ENCODE assay signal across 32 cellular contexts in the genomic region with DNA sequence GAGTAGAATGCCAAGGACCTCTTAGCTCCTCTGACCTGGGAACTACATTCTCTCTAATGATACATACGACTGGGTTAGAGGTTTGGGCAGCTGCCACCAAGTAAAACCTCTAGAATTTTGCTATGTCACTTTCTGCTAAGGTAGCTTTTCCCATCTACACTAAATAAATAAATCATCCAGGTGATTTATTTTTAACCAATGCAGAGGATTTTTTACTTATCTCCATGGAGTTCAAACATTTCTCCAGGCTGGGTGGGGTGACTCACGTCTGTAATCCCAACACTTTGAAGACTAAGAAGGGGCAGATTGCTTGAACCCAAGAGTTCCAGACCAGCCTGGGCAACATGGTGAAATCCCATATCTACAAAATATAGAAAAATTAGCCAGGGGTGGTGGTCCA. TPM values are rescaled to one million over a fixed set of nuclear protein-coding genes. Genes with fewer than 3 reads are reported as not detected.
DNase-seq lines count a peak whose midpoint lies in the region; ATAC-seq, FAIRE-seq and TF ChIP-seq lines count a peak whose summit lies in the region.
"Had no signal": no experiment of that assay in that cellular context is flagged by ENCODE, and none has a peak within 500 bp of the region (broad histone marks: within the 10 kb centered on the region; RNA-seq: fewer than 3 reads in every experiment).

No MANE protein-coding gene starts in this region.

- CTCF ChIA-PET in HepG2 (lab: Yijun Ruan, JAX; ENCODE audit: low intra/inter-chr PET ratio, low total read pairs): interaction anchor here (0.9 kb wide), 1 partner anchor 78 kb away, joined by 5 read pairs; no protein-coding TSS in a partner anchor
- CTCF ChIA-PET in Caco-2 (lab: Charles Lee): interaction anchor here (0.6 to 6.5 kb wide), 8 partner anchors 9 to 253 kb away, joined by 3 to 110 read pairs (median 4); a partner anchor contains a TSS

- H3K4me3 ChIP-seq in HepG2 (replicated peaks in 1 of 3; ENCODE audit: insufficient read depth in 1 of 3, low read depth in 2 of 3, low read length in 3 of 3) (no peak overlapping the region), right lobe of liver (no peak overlapping the region), Caco-2 (ENCODE audit: low read depth, low read length) (no peak overlapping the region)
- H3K4me3 ChIP-seq: BLaER1, GM12878 had no signal

- H3K9me3 Mint-ChIP-seq in Caco-2 (ENCODE audit: unreplicated experiment) (no peaks in the 10 kb centered on the region), chondrocyte (ENCODE audit: low read depth) (no peaks in the 10 kb centered on the region)
- H3K9me3 Mint-ChIP-seq in activated naive CD4-positive, alpha-beta T cell treated with anti-CD3 and anti-CD28 coated beads, Interleukin-2, amount 50 U/mL, for 72 hours: no peaks in the 10 kb centered on the region
- H3K9me3 Mint-ChIP-seq: CD14-positive monocyte; CD4-positive, alpha-beta memory T cell; CD8-positive, alpha-beta memory T cell had no signal

- no peak overlapping the region for H3K4me2 ChIP-seq in HepG2 (ENCODE audit: low read depth, low read length)
- H3K4me2 ChIP-seq: BLaER1 had no signal

- H3K27me3 Mint-ChIP-seq in Caco-2 (ENCODE audit: insufficient read depth, unreplicated experiment) (no peaks in the 10 kb centered on the region), chondrocyte (ENCODE audit: low read depth) (peaks cover 22% of the 10 kb centered on the region)

- TF ChIP-seq EP300 in HepG2 (IDR thresholded peaks at IDR 0.05; ENCODE audit: low read depth in 2 of 2, low read length in 2 of 2) (no peak), HepG2 (CRISPR knock-in tag; IDR thresholded peaks at IDR 0.05; ENCODE audit: borderline replicate concordance) (no peak)

- TF ChIP-seq CTCF in HepG2 (CRISPR knock-in tag; IDR thresholded peaks at IDR 0.05) (no peak), right lobe of liver (IDR thresholded peaks at IDR 0.05) (no peak), Caco-2 (IDR thresholded peaks at IDR 0.05; ENCODE audit: insufficient read depth in 1 of 2, low read depth in 1 of 2, low read length in 1 of 2, severe bottlenecking in 1 of 2, unreplicated experiment in 1 of 2) (no peak), chondrocyte (IDR thresholded peaks at IDR 0.05) (no peak)

- TF ChIP-seq RAD21 in HepG2 (CRISPR knock-in tag; IDR thresholded peaks at IDR 0.05): no peak

- peaks cover 24% of the 10 kb centered on the region for H3K4me1 ChIP-seq in HepG2 (ENCODE audit: insufficient read depth, low read length)
- peaks cover 0 to 31% (median 9%) of the 10 kb centered on the region in 4 donors for H3K4me1 ChIP-seq in right lobe of liver
- H3K4me1 ChIP-seq in Caco-2: peaks cover 61% of the 10 kb centered on the region
- H3K4me1 ChIP-seq: BE2C, BLaER1 had no signal

- H3K36me3 ChIP-seq in HepG2 (replicated peaks in 1 of 2; ENCODE audit: control insufficient read depth in 1 of 2, insufficient read depth in 2 of 2, low read length in 2 of 2) (peaks cover 2 to 33% of the 10 kb centered on the region in 2 experiments; a peak in 4 of 5 replicates), right lobe of liver (peaks cover 0 to 52% (median 7%) of the 10 kb centered on the region in 4 donors), Caco-2 (ENCODE audit: control insufficient read depth, insufficient read depth, low read length) (no peaks in the 10 kb centered on the region; the same call in 1 of the 2 replicates)
- H3K36me3 ChIP-seq: BE2C, BLaER1 had no signal

- no peak overlapping the region for H3K27ac ChIP-seq in HepG2 (ENCODE audit: extremely low read length, insufficient read depth, low read length)
- H3K27ac ChIP-seq in right lobe of liver: no peak overlapping the region
- H3K27ac ChIP-seq: 22Rv1, BLaER1 had no signal

- no peaks in the 10 kb centered on the region for H3K27me3 ChIP-seq in HepG2 (ENCODE audit: control insufficient read depth in 1 of 2, insufficient read depth in 2 of 2, low read length in 2 of 2)
- H3K27me3 ChIP-seq in right lobe of liver: no peaks in the 10 kb centered on the region
- no peaks in the 10 kb centered on the region for H3K27me3 ChIP-seq in Caco-2 (replicated peaks; ENCODE audit: control insufficient read depth, insufficient read depth, low read length)
- H3K27me3 ChIP-seq: BE2C, BLaER1 had no signal

- FAIRE-seq in HepG2 (lab: Jason Lieb, UNC) (no peak), RCC 7860 (lab: Jason Lieb, UNC) (no peak)
- FAIRE-seq: A204.1, GM12878, GM12892, GM18507, GM19239 had no signal

- DNase-seq in HepG2 (ENCODE audit: low spot score) (no peak), right lobe of liver (no peak), Caco-2 (no peak), M059J (ENCODE audit: low read depth) (peak; percentile 60), RCC 7860 (ENCODE audit: low spot score) (peak; percentile 19), chondrocyte (ENCODE audit: low spot score) (no peak), NCI-H748 (lab: John Stamatoyannopoulos, UW; ENCODE audit: unreplicated experiment) (no peak)
- no peak for DNase-seq in activated naive CD4-positive, alpha-beta T cell treated with anti-CD3 and anti-CD28 coated beads, Interleukin-2, amount 50 U/mL, for 72 hours (ENCODE audit: low spot score in 2 of 2)
- DNase-seq: AML-193; BE2C; C1 segment of cervical spinal cord; CD4-positive, alpha-beta memory T cell; CD4-positive, CD25-positive, alpha-beta regulatory T cell; CD8-positive, alpha-beta memory T cell; COR-L47; DMS 273 treated with DMSO at 0.1 percent for 48 hours; DMS153; DMS53; DMS79; DND-41; EL; GDM1 had no signal

- in situ Hi-C loops in HepG2 (cut with HindIII; ENCODE audit: extremely low pct_ligation_motif_present, low pct_unique_long_range_greater_than_20kb): no loop called here

- intact Hi-C loops in HepG2 (cut with micrococcal nuclease; ENCODE audit: unreplicated experiment) (no loop called here), right lobe of liver (cut with DNase I) (loop anchor here in 1 of 2 donors (10.0 kb wide), 1 partner anchor 232 kb away; no protein-coding TSS in a partner anchor), Caco-2 (cut with micrococcal nuclease; ENCODE audit: unreplicated experiment) (no loop called here)

- H3K79me2 ChIP-seq in HepG2 (ENCODE audit: insufficient read depth, low read length): peaks cover 61% of the 10 kb centered on the region

- WGBS in HepG2 (ENCODE audit: low lambda C conversion rate): 89% methylated on average over 2 of the region's 2 CpGs
- 37% methylated on average over 2 of the region's 2 CpGs for WGBS in right lobe of liver (ENCODE audit: insufficient coverage, low coverage, low lambda C conversion rate, missing lambda C conversion rate)

- H3K36me3 Mint-ChIP-seq in Caco-2 (ENCODE audit: insufficient read depth, unreplicated experiment) (peaks cover 73% of the 10 kb centered on the region), chondrocyte (ENCODE audit: low read depth) (no peaks in the 10 kb centered on the region)
- no peaks in the 10 kb centered on the region for H3K36me3 Mint-ChIP-seq in activated naive CD4-positive, alpha-beta T cell treated with anti-CD3 and anti-CD28 coated beads, Interleukin-2, amount 50 U/mL, for 72 hours
- H3K36me3 Mint-ChIP-seq: CD14-positive monocyte; CD4-positive, alpha-beta memory T cell; CD4-positive, CD25-positive, alpha-beta regulatory T cell; CD8-positive, alpha-beta memory T cell had no signal

- H3K27ac Mint-ChIP-seq in Caco-2 (ENCODE audit: unreplicated experiment) (peak overlapping the region; percentile 50), chondrocyte (ENCODE audit: unreplicated experiment) (no peak overlapping the region)
- no peak overlapping the region for H3K27ac Mint-ChIP-seq in activated naive CD4-positive, alpha-beta T cell treated with anti-CD3 and anti-CD28 coated beads, Interleukin-2, amount 50 U/mL, for 72 hours
- H3K27ac Mint-ChIP-seq: CD14-positive monocyte; CD4-positive, alpha-beta memory T cell had no signal

- no peaks in the 10 kb centered on the region; the same call in 1 of the 2 replicates for H4K20me1 ChIP-seq in HepG2 (ENCODE audit: insufficient read depth, low read length)
- H4K20me1 ChIP-seq: BLaER1 had no signal

- H3K9me3 ChIP-seq in HepG2 (ENCODE audit: low read length) (no peaks in the 10 kb centered on the region), right lobe of liver (no peaks in the 10 kb centered on the region), Caco-2 (no peaks in the 10 kb centered on the region)
- H3K9me3 ChIP-seq: BE2C, BLaER1 had no signal

- H3K4me3 Mint-ChIP-seq in Caco-2 (ENCODE audit: unreplicated experiment) (no peak overlapping the region), chondrocyte (ENCODE audit: unreplicated experiment) (no peak overlapping the region)
- H3K4me3 Mint-ChIP-seq: CD14-positive monocyte; CD4-positive, alpha-beta memory T cell; CD4-positive, CD25-positive, alpha-beta regulatory T cell; CD8-positive, alpha-beta memory T cell had no signal

- no peak overlapping the region for H3K9ac ChIP-seq in HepG2 (ENCODE audit: insufficient read depth, low read depth, low read length)
- H3K9ac ChIP-seq: BLaER1 had no signal

- ATAC-seq in HepG2 (no peak), right lobe of liver (no peak)
- ATAC-seq in activated naive CD4-positive, alpha-beta T cell treated with anti-CD3 and anti-CD28 coated beads, Interleukin-2, amount 50 U/mL, for 72 hours: no peak
- ATAC-seq: GM12878 had no signal

- peaks cover 46% of the 10 kb centered on the region for H3K4me1 Mint-ChIP-seq in Caco-2 (ENCODE audit: low read depth, unreplicated experiment)
- no peaks in the 10 kb centered on the region for H3K4me1 Mint-ChIP-seq in chondrocyte (ENCODE audit: low read depth)
- H3K4me1 Mint-ChIP-seq: CD14-positive monocyte; CD8-positive, alpha-beta memory T cell had no signal

- TF ChIP-seq POLR2A in HepG2 (IDR thresholded peaks at IDR 0.05; ENCODE audit: insufficient read depth in 1 of 2, low read depth in 2 of 2, low read length in 2 of 2) (no peak), right lobe of liver (IDR thresholded peaks at IDR 0.05) (no peak)

- no peak overlapping the region for H2AFZ ChIP-seq in HepG2 (ENCODE audit: low read length)

- no TSS peak for BruUV-seq in HepG2 (replicated peaks; lab: Mats Ljungman, UMichigan)
- no TSS peak for BruUV-seq in Caco-2 (replicated peaks; lab: Mats Ljungman, UMichigan)

- POLR2A ChIA-PET in HepG2 (lab: Yijun Ruan, JAX): interaction anchor here (4.6 kb wide), 1 partner anchor 28 kb away, joined by 27 read pairs; no protein-coding TSS in a partner anchor
- POLR2A ChIA-PET in Caco-2 (lab: Charles Lee): interaction anchor here (0.7 kb wide), 1 partner anchor 27 kb away, joined by 3 read pairs; a partner anchor contains a TSS

RNA-seq across cellular contexts. Expression of a gene that starts 27.1 kb away (rescaled TPM):
- total RNA-seq in HepG2 (2016; rRNA removed; fragmentation: Illumina TruSeq; extraction: Trizol) (169 and 190 TPM in 2 replicates), right lobe of liver (100 to 1,000 TPM; 101 to 255 (median 157) TPM), Caco-2 (2022) (256 and 292 TPM in 2 replicates), chondrocyte (not detected in 3 replicates)
- total RNA-seq in HepG2 (2016; cell fraction: cytosol; rRNA removed; fragmentation: Illumina TruSeq; extraction: Trizol; ENCODE audit: low read depth): 29.0 and 32.3 TPM in 2 replicates
- 151 and 173 TPM in 2 replicates for total RNA-seq in HepG2 (2016; cell fraction: insoluble cytoplasmic fraction; rRNA removed; fragmentation: Illumina TruSeq; extraction: Trizol)
- 112 and 124 TPM in 2 replicates for total RNA-seq in HepG2 (2016; cell fraction: membrane; rRNA removed; fragmentation: Illumina TruSeq; extraction: Trizol)
- 102 and 116 TPM in 2 replicates for total RNA-seq in HepG2 (2016; cell fraction: nucleus; rRNA removed; fragmentation: Illumina TruSeq; extraction: Trizol)
- 80.9 and 112 TPM in 2 replicates for polyA plus RNA-seq in HepG2 (2011; rRNA removed)
- polyA plus RNA-seq in HepG2 (2011; cell fraction: cytosol; rRNA removed): 42.6 and 51.4 TPM in 2 replicates
- 155 and 166 TPM in 2 replicates for polyA plus RNA-seq in HepG2 (2011; cell fraction: nucleus; rRNA removed)
- 118 and 127 TPM in 2 replicates for polyA plus RNA-seq in HepG2 (2012)
- 15.4 and 16.4 TPM in 2 replicates for polyA plus RNA-seq in HepG2 (2016; cell fraction: cytosol; fragmentation: Illumina TruSeq; extraction: Trizol; ENCODE audit: low read depth)
- 119 and 153 TPM in 2 replicates for polyA plus RNA-seq in HepG2 (2016; cell fraction: insoluble cytoplasmic fraction; fragmentation: Illumina TruSeq; extraction: Trizol; ENCODE audit: low read depth)
- polyA plus RNA-seq in HepG2 (2016; cell fraction: membrane; fragmentation: Illumina TruSeq; extraction: Trizol; ENCODE audit: low read depth): 46.6 and 47.5 TPM in 2 replicates
- polyA plus RNA-seq in HepG2 (2016; cell fraction: nucleus; fragmentation: Illumina TruSeq; extraction: Trizol; ENCODE audit: insufficient read depth, low read depth): 182 and 192 TPM in 2 replicates
- polyA minus RNA-seq in HepG2 (2011; rRNA and poly(A)+ RNA removed; ENCODE audit: low replicate concordance): 4.8 and 366 TPM in 2 replicates
- 84.1 and 95.5 TPM in 2 replicates for polyA minus RNA-seq in HepG2 (2011; cell fraction: cytosol; rRNA and poly(A)+ RNA removed)
- polyA minus RNA-seq in HepG2 (2011; cell fraction: nucleus; rRNA and poly(A)+ RNA removed): 74.7 and 93.0 TPM in 2 replicates
- not detected in 2 replicates for total RNA-seq in M059J (2014; rRNA removed; shearing (Covaris generic))
- total RNA-seq in activated naive CD4-positive, alpha-beta T cell treated with anti-CD3 and anti-CD28 coated beads, Interleukin-2, amount 50 U/mL, for 72 hours: not detected
- total RNA-seq: CD4-positive, alpha-beta memory T cell; CD4-positive, CD25-positive, alpha-beta regulatory T cell; CD8-positive, alpha-beta memory T cell; Daoy had no signal
- polyA plus RNA-seq: CD14-positive monocyte; CD4-positive, alpha-beta memory T cell; CD4-positive, CD25-positive, alpha-beta regulatory T cell; CD8-positive, alpha-beta memory T cell; GM12878 had no signal

RNA-seq across cellular contexts. Expression of a gene that starts 45.8 kb away (rescaled TPM):
- not detected in 2 replicates for total RNA-seq in HepG2 (2016; rRNA removed; fragmentation: Illumina TruSeq; extraction: Trizol)
- not detected in 2 replicates for total RNA-seq in HepG2 (2016; cell fraction: cytosol; rRNA removed; fragmentation: Illumina TruSeq; extraction: Trizol; ENCODE audit: low read depth)
- not detected in 2 replicates for total RNA-seq in HepG2 (2016; cell fraction: insoluble cytoplasmic fraction; rRNA removed; fragmentation: Illumina TruSeq; extraction: Trizol)
- total RNA-seq in HepG2 (2016; cell fraction: membrane; rRNA removed; fragmentation: Illumina TruSeq; extraction: Trizol): not detected in 2 replicates
- not detected in 2 replicates for total RNA-seq in HepG2 (2016; cell fraction: nucleus; rRNA removed; fragmentation: Illumina TruSeq; extraction: Trizol)
- polyA plus RNA-seq in HepG2 (2011; rRNA removed): not detected in 2 replicates
- not detected in 2 replicates for polyA plus RNA-seq in HepG2 (2011; cell fraction: cytosol; rRNA removed)
- not detected in 2 replicates for polyA plus RNA-seq in HepG2 (2011; cell fraction: nucleus; rRNA removed)
- not detected in 2 replicates for polyA plus RNA-seq in HepG2 (2012)
- polyA plus RNA-seq in HepG2 (2016; cell fraction: cytosol; fragmentation: Illumina TruSeq; extraction: Trizol; ENCODE audit: low read depth): not detected in 2 replicates
- polyA plus RNA-seq in HepG2 (2016; cell fraction: insoluble cytoplasmic fraction; fragmentation: Illumina TruSeq; extraction: Trizol; ENCODE audit: low read depth): not detected in 2 replicates
- polyA plus RNA-seq in HepG2 (2016; cell fraction: membrane; fragmentation: Illumina TruSeq; extraction: Trizol; ENCODE audit: low read depth): not detected in 2 replicates
- not detected in 2 replicates for polyA plus RNA-seq in HepG2 (2016; cell fraction: nucleus; fragmentation: Illumina TruSeq; extraction: Trizol; ENCODE audit: insufficient read depth, low read depth)
- not detected in 2 replicates for polyA minus RNA-seq in HepG2 (2011; rRNA and poly(A)+ RNA removed; ENCODE audit: low replicate concordance)
- not detected in 2 replicates for polyA minus RNA-seq in HepG2 (2011; cell fraction: cytosol; rRNA and poly(A)+ RNA removed)
- not detected in 2 replicates for polyA minus RNA-seq in HepG2 (2011; cell fraction: nucleus; rRNA and poly(A)+ RNA removed)
- not detected for total RNA-seq in right lobe of liver
- not detected in 2 replicates for total RNA-seq in Caco-2 (2022)
- total RNA-seq in M059J (2014; rRNA removed; shearing (Covaris generic)): not detected in 2 replicates
- not detected for total RNA-seq in activated naive CD4-positive, alpha-beta T cell treated with anti-CD3 and anti-CD28 coated beads, Interleukin-2, amount 50 U/mL, for 72 hours
- total RNA-seq in chondrocyte: 0.50 to 0.99 TPM (median 0.51 TPM) in 3 replicates
- total RNA-seq: CD4-positive, alpha-beta memory T cell; CD4-positive, CD25-positive, alpha-beta regulatory T cell; CD8-positive, alpha-beta memory T cell; Daoy; G401; GM12878 had no signal
- polyA plus RNA-seq: CD14-positive monocyte; CD4-positive, alpha-beta memory T cell; CD4-positive, CD25-positive, alpha-beta regulatory T cell; CD8-positive, alpha-beta memory T cell; GM12878 had no signal

Comparison
In these comparisons a context has a peak if more than half of its experiments do, and no peak if none do; other contexts are left out.
1. DNase-seq: peak in M059J (single experiment) and RCC 7860 (single experiment); none in HepG2 (single experiment), right lobe of liver (0 of 3), Caco-2 (0 of 2), activated naive CD4-positive, alpha-beta T cell treated with anti-CD3 and anti-CD28 coated beads, Interleukin-2, amount 50 U/mL, for 72 hours (0 of 2), chondrocyte (single experiment) and NCI-H748 (single experiment).
2. RNA of a gene that starts 27.1 kb away (total RNA-seq): 256 to 292 TPM in Caco-2, 101 to 255 TPM in right lobe of liver and 29.0 to 190 TPM in HepG2; not detected in M059J, not detected in activated naive CD4-positive, alpha-beta T cell treated with anti-CD3 and anti-CD28 coated beads, Interleukin-2, amount 50 U/mL, for 72 hours and not detected in chondrocyte; every median in the first group is over 10 times any median in the second.